In genomic region chr2:37230581-37230980, GRCh38 we compare ENCODE assay signal across 8 cellular contexts. TPM values are rescaled to one million over a fixed set of nuclear protein-coding genes. Genes with fewer than 3 reads are reported as not detected.
A peak's percentile ranks its signal among the peaks of the same experiment; 100 is the strongest.
DNase-seq lines count a peak whose midpoint lies in the region; TF ChIP-seq lines count a peak whose summit lies in the region.

No MANE protein-coding gene starts in this region.

- H4K91ac ChIP-seq in mesenchymal stem cell (ENCODE audit: low read length): no peak overlapping the region

- H3K9me3 ChIP-seq in AG04450 (ENCODE audit: control insufficient read depth, insufficient read depth, low read length): peaks cover 4% of the 10 kb centered on the region; the same call in 1 of the 2 replicates
- no peaks in the 10 kb centered on the region for H3K9me3 ChIP-seq in mammary epithelial cell (replicated peaks; ENCODE audit: insufficient read depth, low read length)
- no peaks in the 10 kb centered on the region for H3K9me3 ChIP-seq in mesenchymal stem cell (ENCODE audit: control insufficient read depth, low read length)

- H3K4me1 ChIP-seq in mammary epithelial cell (ENCODE audit: insufficient read depth, low read length) (peaks cover 13% of the 10 kb centered on the region), mesenchymal stem cell (ENCODE audit: control insufficient read depth, insufficient read depth, low read depth, low read length) (peaks cover 13% of the 10 kb centered on the region)

- H2AFZ ChIP-seq in mammary epithelial cell (ENCODE audit: low read depth, low read length) (peak overlapping the region; percentile 94), mesenchymal stem cell (ENCODE audit: low read depth, low read length) (no peak overlapping the region)

- 3% methylated on average over 8 of the region's 8 CpGs for WGBS in mammary epithelial cell (ENCODE audit: low coverage, missing lambda C conversion rate)
- 0% methylated on average over 5 of the region's 8 CpGs for WGBS in mesenchymal stem cell

- H3K4me3 ChIP-seq in AG04450 (ENCODE audit: low read depth, low read length) (peak overlapping the region; percentile 99), HFF-Myc (replicated peaks; ENCODE audit: low read depth, low read length) (peak overlapping the region; percentile 96), mammary epithelial cell (replicated peaks in 1 of 3; ENCODE audit: insufficient read depth in 1 of 3, low read depth in 2 of 3, low read length in 3 of 3) (peak overlapping the region; percentile 80 to 95 (median 87)), mesenchymal stem cell (ENCODE audit: insufficient read depth in 1 of 2, low read depth in 1 of 2, low read length in 2 of 2) (peak overlapping the region in 1 of 2 experiments; percentile 95)

- peaks cover 14% of the 10 kb centered on the region for H3K36me3 ChIP-seq in mammary epithelial cell (ENCODE audit: insufficient read depth, low read length)
- H3K36me3 ChIP-seq in mesenchymal stem cell (ENCODE audit: control insufficient read depth in 1 of 2, insufficient read depth in 2 of 2, low read depth in 1 of 2, low read length in 2 of 2): peaks cover 4 to 38% of the 10 kb centered on the region in 2 experiments

- no peaks in the 10 kb centered on the region for H4K20me1 ChIP-seq in mammary epithelial cell (ENCODE audit: insufficient read depth, low read length)

- POLR2A ChIA-PET in AG04450 (lab: Yijun Ruan, JAX): no interaction called here

- H3K14ac ChIP-seq in mesenchymal stem cell (ENCODE audit: low read length in 2 of 2): no peak overlapping the region

- H2BK15ac ChIP-seq in mesenchymal stem cell (ENCODE audit: low read depth, poor library complexity, severe bottlenecking): no peak overlapping the region

- intact Hi-C loops in mammary epithelial cell (cut with micrococcal nuclease): no loop called here

- DNase-seq in AG04450 (ENCODE audit: low read depth, low spot score) (no peak), HFF-Myc (ENCODE audit: extremely low read depth, low read depth) (no peak), mammary epithelial cell (peak; percentile 14), mesenchymal stem cell (peak; percentile 35), activated T-cell treated with anti-CD3 and anti-CD28 coated beads for 4 hours (no peak), 8988T (no peak), amniotic stem cell (lab: John Stamatoyannopoulos, UW) (no peak)
- no peak for DNase-seq in activated CD4-positive, alpha-beta T cell treated with anti-CD3 and anti-CD28 coated beads for 4 hours

- no peak overlapping the region for H3K18ac ChIP-seq in mesenchymal stem cell (ENCODE audit: low read depth in 1 of 2, low read length in 2 of 2)

- in situ Hi-C loops in mammary epithelial cell (cut with MboI; ENCODE audit: low sequenced_read_pairs in 2 of 2): no loop called here

- no peak overlapping the region for H2BK5ac ChIP-seq in mesenchymal stem cell (ENCODE audit: low read depth, low read length, poor library complexity, severe bottlenecking)

- no peak overlapping the region for H3K23ac ChIP-seq in mesenchymal stem cell (ENCODE audit: low read length in 2 of 2)

- peaks cover 15% of the 10 kb centered on the region for H3K79me1 ChIP-seq in mesenchymal stem cell (replicated peaks; ENCODE audit: low read length, poor library complexity, severe bottlenecking)

- TF ChIP-seq CTCF in AG04450 (IDR thresholded peaks at IDR 0.05; ENCODE audit: low read depth, low read length) (no peak), HFF-Myc (IDR thresholded peaks at IDR 0.05; ENCODE audit: low read depth, low read length, missing control alignments) (no peak), mammary epithelial cell (conservative IDR thresholded peaks at IDR 0.05 in 1 of 2, IDR thresholded peaks at IDR 0.05 in 1 of 2; ENCODE audit: extremely low read depth in 1 of 2, insufficient read depth in 1 of 2, low read depth in 1 of 2, low read length in 2 of 2) (no peak)

- H3K27me3 ChIP-seq in AG04450 (ENCODE audit: control insufficient read depth, insufficient read depth, low read length): no peaks in the 10 kb centered on the region
- no peaks in the 10 kb centered on the region for H3K27me3 ChIP-seq in mammary epithelial cell (ENCODE audit: insufficient read depth, low read length)
- no peaks in the 10 kb centered on the region for H3K27me3 ChIP-seq in mesenchymal stem cell (ENCODE audit: control insufficient read depth in 1 of 2, insufficient read depth in 1 of 2, low read length in 2 of 2)

- no peak overlapping the region for H3K4ac ChIP-seq in mesenchymal stem cell (ENCODE audit: low read depth in 1 of 2, low read length in 2 of 2)

- no peak overlapping the region for H2BK12ac ChIP-seq in mesenchymal stem cell (ENCODE audit: low read length in 2 of 2)

- H3K27ac ChIP-seq in AG04450 (ENCODE audit: low read depth, low read length) (no peak overlapping the region), mammary epithelial cell (ENCODE audit: insufficient read depth, low read depth, low read length) (peak overlapping the region; percentile 81), mesenchymal stem cell (ENCODE audit: low read length, poor library complexity, severe bottlenecking) (no peak overlapping the region)

- dilution Hi-C loops in mammary epithelial cell (cut with HindIII; ENCODE audit: low sequenced_read_pairs): no loop called here

- H3K79me2 ChIP-seq in mammary epithelial cell (ENCODE audit: insufficient read depth, low read length): peaks cover 94% of the 10 kb centered on the region

- H2BK120ac ChIP-seq in mesenchymal stem cell (ENCODE audit: low read depth, low read length): no peak overlapping the region

- CTCF ChIA-PET in AG04450 (lab: Charles Lee) (no interaction called here), mammary epithelial cell (lab: Charles Lee; ENCODE audit: low non-redundant PET) (no interaction called here)

- H3K9ac ChIP-seq in mammary epithelial cell (ENCODE audit: insufficient read depth, low read length) (peak overlapping the region; percentile 87), mesenchymal stem cell (ENCODE audit: low read length) (peak overlapping the region; percentile 99)

- H2AK5ac ChIP-seq in mesenchymal stem cell (ENCODE audit: low read length, severe bottlenecking): peak overlapping the region; percentile 65

- H3K4me2 ChIP-seq in mammary epithelial cell (ENCODE audit: insufficient read depth, low read depth, low read length) (peak overlapping the region; percentile 92), mesenchymal stem cell (ENCODE audit: low read length, poor library complexity, severe bottlenecking) (peak overlapping the region; percentile 78)

- H4K8ac ChIP-seq in mesenchymal stem cell (ENCODE audit: low read length): no peak overlapping the region

- no TSS peak for BruUV-seq in mammary epithelial cell (replicated peaks; lab: Mats Ljungman, UMichigan)

RNA-seq across cellular contexts. Expression of gene CEBPZ, which starts 0.8 kb away (rescaled TPM):
- polyA plus RNA-seq in AG04450 (2011; rRNA removed) (14.1 and 21.1 TPM in 2 replicates), mammary epithelial cell (14.6 TPM)
- 10.7 and 18.1 TPM in 2 replicates for polyA minus RNA-seq in AG04450 (2011; rRNA and poly(A)+ RNA removed)
- 10 to 100 TPM; 30.2 to 58.7 TPM for total RNA-seq in mammary epithelial cell
- polyA minus RNA-seq in mammary epithelial cell: 19.4 TPM
- 27.8 TPM for polyA plus RNA-seq in mesenchymal stem cell (2013, experiment 1 of 2)
- polyA plus RNA-seq in mesenchymal stem cell (2013, experiment 2 of 2): 28.1 TPM

RNA-seq across cellular contexts. Expression of gene NDUFAF7, which starts 0.9 kb away (rescaled TPM):
- polyA plus RNA-seq in AG04450 (2011; rRNA removed) (17.1 and 23.3 TPM in 2 replicates), mammary epithelial cell (9.8 TPM)
- 9.4 and 12.0 TPM in 2 replicates for polyA minus RNA-seq in AG04450 (2011; rRNA and poly(A)+ RNA removed)
- 10 to 100 TPM in 1 of 2 donors, 1 to 10 TPM in 1; 9.3 to 16.5 TPM for total RNA-seq in mammary epithelial cell
- polyA minus RNA-seq in mammary epithelial cell: 24.5 TPM
- 9.6 TPM for polyA plus RNA-seq in mesenchymal stem cell (2013, experiment 1 of 2)
- polyA plus RNA-seq in mesenchymal stem cell (2013, experiment 2 of 2): 9.9 TPM

RNA-seq across cellular contexts. Expression of gene CEBPZOS, which starts 34.3 kb away (rescaled TPM):
- polyA plus RNA-seq in AG04450 (2011; rRNA removed) (42.1 and 50.5 TPM in 2 replicates), mammary epithelial cell (29.1 TPM)
- polyA minus RNA-seq in AG04450 (2011; rRNA and poly(A)+ RNA removed): 19.7 and 20.2 TPM in 2 replicates
- total RNA-seq in mammary epithelial cell: 10 to 100 TPM; 15.2 to 41.5 TPM
- polyA minus RNA-seq in mammary epithelial cell: 20.3 TPM
- polyA plus RNA-seq in mesenchymal stem cell (2013, experiment 1 of 2): 41.3 TPM
- polyA plus RNA-seq in mesenchymal stem cell (2013, experiment 2 of 2): 42.9 TPM

RNA-seq across cellular contexts. Expression of gene SULT6B1, which starts 42.1 kb away (rescaled TPM):
- polyA plus RNA-seq in AG04450 (2011; rRNA removed) (not detected in 2 replicates), mammary epithelial cell (not detected)
- polyA minus RNA-seq in AG04450 (2011; rRNA and poly(A)+ RNA removed): not detected in 2 replicates
- not detected for total RNA-seq in mammary epithelial cell
- polyA minus RNA-seq in mammary epithelial cell: not detected
- not detected for polyA plus RNA-seq in mesenchymal stem cell (2013, experiment 1 of 2)
- not detected for polyA plus RNA-seq in mesenchymal stem cell (2013, experiment 2 of 2)

Comparison
In these comparisons a context has a peak if more than half of its experiments do, and no peak if none do; other contexts are left out.
1. DNase-seq: peak in mammary epithelial cell (single experiment) and mesenchymal stem cell (single experiment); none in AG04450 (single experiment), HFF-Myc (single experiment), activated T-cell treated with anti-CD3 and anti-CD28 coated beads for 4 hours (single experiment), 8988T (single experiment), activated CD4-positive, alpha-beta T cell treated with anti-CD3 and anti-CD28 coated beads for 4 hours (0 of 2) and amniotic stem cell (single experiment).